ENCODE assay signal across 8 cellular contexts in genomic region chr6:33205172-33206026, GRCh38. TPM values are rescaled to one million over a fixed set of nuclear protein-coding genes. Genes with fewer than 3 reads are reported as not detected.
DNase-seq lines count a peak whose midpoint lies in the region; ATAC-seq, FAIRE-seq and TF ChIP-seq lines count a peak whose summit lies in the region.

No MANE protein-coding gene starts in this region.

- intact Hi-C loops in uterus (cut with DNase I; ENCODE audit: low total_unique reads): loop anchor here (10.0 kb wide), 1 partner anchor 89 kb away; the partner anchor contains the start of gene RGL2

- TF ChIP-seq POLR2A in GM12891 (IDR thresholded peaks at IDR 0.05; ENCODE audit: low read depth, low read length) (no peak), uterus (IDR thresholded peaks at IDR 0.05) (no peak)

- H3K36me3 ChIP-seq in brain microvascular endothelial cell (replicated peaks) (peaks cover 32% of the 10 kb centered on the region), uterus (no peaks in the 10 kb centered on the region)

- ATAC-seq in GM19452 (IDR thresholded peaks at IDR 0.05; ENCODE audit: unreplicated experiment) (no peak), GM21526 (IDR thresholded peaks at IDR 0.05; ENCODE audit: low FRiP score, unreplicated experiment) (no peak)

- in situ Hi-C loops in brain microvascular endothelial cell (cut with HindIII; ENCODE audit: low pct_ligation_motif_present, low sequenced_read_pairs): no loop called here

- peak overlapping the region; percentile 86 for H3K27ac Mint-ChIP-seq in mesothelial cell of epicardium

- peaks cover 62% of the 10 kb centered on the region for H3K4me1 Mint-ChIP-seq in mesothelial cell of epicardium

- H3K36me3 Mint-ChIP-seq in mesothelial cell of epicardium: peaks cover 26% of the 10 kb centered on the region

- H3K9me3 ChIP-seq in uterus: no peaks in the 10 kb centered on the region

- H3K9me3 Mint-ChIP-seq in mesothelial cell of epicardium: no peaks in the 10 kb centered on the region

- H3K27me3 Mint-ChIP-seq in mesothelial cell of epicardium (ENCODE audit: low read depth): no peaks in the 10 kb centered on the region

- H3K4me3 ChIP-seq in brain microvascular endothelial cell (ENCODE audit: low read depth, low read length) (peak overlapping the region; percentile 67), uterus (peak overlapping the region; percentile 41)

- TF ChIP-seq CTCF in brain microvascular endothelial cell (IDR thresholded peaks at IDR 0.05; ENCODE audit: low read depth, low read length, missing control alignments) (no peak), mesothelial cell of epicardium (IDR thresholded peaks at IDR 0.05; ENCODE audit: unreplicated experiment) (no peak), uterus (IDR thresholded peaks at IDR 0.05) (no peak)

- DNase-seq in GM12891 (ENCODE audit: insufficient read length, low spot score): no peak
- DNase-seq in NCI-H524 treated with DMSO at 0.1 percent for 48 hours (lab: John Stamatoyannopoulos, UW): peak; percentile 12
- DNase-seq in brain microvascular endothelial cell: no peak
- DNase-seq in mesothelial cell of epicardium (ENCODE audit: low spot score in 2 of 2, unreplicated experiment in 2 of 2): no peak
- DNase-seq in uterus: no peak
- no peak for DNase-seq in amniotic stem cell (lab: John Stamatoyannopoulos, UW)

- FAIRE-seq in GM12891 (lab: Jason Lieb, UNC): peak; percentile 35

- H3K4me3 Mint-ChIP-seq in mesothelial cell of epicardium: peak overlapping the region; percentile 99

- peak overlapping the region; percentile 56 for H3K27ac ChIP-seq in brain microvascular endothelial cell
- H3K27ac ChIP-seq in uterus: no peak overlapping the region

- peaks cover 10% of the 10 kb centered on the region in 2 donors for H3K4me1 ChIP-seq in uterus

- H3K27me3 ChIP-seq in brain microvascular endothelial cell (replicated peaks) (no peaks in the 10 kb centered on the region), uterus (no peaks in the 10 kb centered on the region)

TF ChIP-seq in GM12891, 5 proteins besides CTCF, POLR2A, EP300 and RAD21:
- no peak for TF ChIP-seq PAX5 (IDR thresholded peaks at IDR 0.05; ENCODE audit: insufficient read depth, low read length, severe bottlenecking)
- TF ChIP-seq SPI1 (IDR thresholded peaks at IDR 0.05; ENCODE audit: low read depth, low read length): no peak
- no peak for TF ChIP-seq POU2F2 (IDR thresholded peaks at IDR 0.05; ENCODE audit: low read depth, low read length)
- TF ChIP-seq POLR2AphosphoS5 (IDR thresholded peaks at IDR 0.05; ENCODE audit: low read depth, low read length): no peak
- no peak for TF ChIP-seq TAF1 (IDR thresholded peaks at IDR 0.05; ENCODE audit: low read depth, low read length)
TF ChIP-seq in GM12891: peak in this region for 0.

RNA-seq across cellular contexts. Expression of gene HSD17B8, which starts 0.9 kb away (rescaled TPM):
- polyA plus RNA-seq in GM12891 (2012; ENCODE audit: low read depth, missing spikeins): 19.0 TPM
- 15.0 to 15.3 TPM (median 15.1 TPM) in 3 replicates for total RNA-seq in mesothelial cell of epicardium
- total RNA-seq in uterus: 10 to 100 TPM in 1 of 4 donors, 1 to 10 TPM in 2, not detected in 1; 2.6 to 11.3 (median 5.8) TPM

RNA-seq across cellular contexts. Expression of gene RING1, which starts 2.9 kb away (rescaled TPM):
- polyA plus RNA-seq in GM12891 (2012; ENCODE audit: low read depth, missing spikeins): 25.2 TPM
- total RNA-seq in mesothelial cell of epicardium: 55.8 to 59.0 TPM (median 56.0 TPM) in 3 replicates
- 10 to 100 TPM in 3 of 4 donors, 1 to 10 TPM in 1; 1.8 to 66.9 (median 30.1) TPM for total RNA-seq in uterus

RNA-seq across cellular contexts. Expression of gene SLC39A7, which starts 4.7 kb away (rescaled TPM):
- polyA plus RNA-seq in GM12891 (2012; ENCODE audit: low read depth, missing spikeins): 42.4 TPM
- total RNA-seq in mesothelial cell of epicardium (138 to 140 TPM (median 140 TPM) in 3 replicates), uterus (10 to 100 TPM; 53.8 to 87.8 (median 57.5) TPM)

RNA-seq across cellular contexts. Expression of gene RXRB, which starts 4.9 kb away (rescaled TPM):
- polyA plus RNA-seq in GM12891 (2012; ENCODE audit: low read depth, missing spikeins): 22.0 TPM
- total RNA-seq in mesothelial cell of epicardium (67.6 to 70.4 TPM (median 70.3 TPM) in 3 replicates), uterus (10 to 100 TPM; 28.6 to 71.0 (median 34.0) TPM)

RNA-seq across cellular contexts. Expression of gene COL11A2, which starts 13.1 kb away (rescaled TPM):
- 0.50 TPM for polyA plus RNA-seq in GM12891 (2012; ENCODE audit: low read depth, missing spikeins)
- total RNA-seq in mesothelial cell of epicardium (12.6 to 14.4 TPM (median 14.2 TPM) in 3 replicates), uterus (1 to 10 TPM in 2 of 4 donors, under 1 TPM in 2; under 0.01 to 2.6 (median 1.0) TPM)
